ENCODE assay signal across 13 cellular contexts in the genomic region with DNA sequence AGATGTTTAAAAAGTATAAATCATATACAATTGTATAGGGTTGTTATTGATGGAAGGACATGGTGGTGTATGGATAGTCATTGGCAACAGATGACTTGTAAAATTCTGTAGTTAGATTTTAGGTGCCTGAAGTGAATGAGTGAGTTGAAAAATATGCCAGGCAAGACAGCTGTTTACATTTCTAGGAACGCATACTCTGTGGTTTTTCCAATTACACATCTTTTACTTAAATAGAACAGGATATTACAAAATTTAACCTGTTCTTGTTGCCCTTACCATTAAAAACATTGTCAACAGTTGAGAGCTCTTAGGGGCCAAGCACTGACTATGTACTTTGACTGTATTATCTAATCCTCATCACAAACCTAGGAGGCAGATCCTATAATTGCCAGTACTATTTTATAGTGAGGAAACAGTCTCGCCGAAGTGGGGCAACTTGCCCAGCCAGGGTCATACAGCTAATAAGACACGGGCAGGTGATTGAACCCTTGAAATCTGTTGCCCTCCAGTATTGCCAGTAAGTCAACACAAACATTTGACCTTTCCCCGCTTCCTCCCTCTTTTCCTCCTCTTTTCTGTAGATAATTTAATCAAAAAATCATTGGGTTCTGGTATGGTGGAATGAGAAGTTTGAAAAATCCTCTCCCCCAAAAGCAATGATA.
DNase-seq lines count a peak whose midpoint lies in the region; ATAC-seq and TF ChIP-seq lines count a peak whose summit lies in the region.
"Had no signal": no experiment of that assay in that cellular context is flagged by ENCODE, and none has a peak within 500 bp of the region (broad histone marks: within the 10 kb centered on the region; RNA-seq: fewer than 3 reads in every experiment).

No MANE protein-coding gene starts in this region.

- no peak for ATAC-seq in HG02571 (IDR thresholded peaks at IDR 0.05; ENCODE audit: unreplicated experiment)
- ATAC-seq in HG03108 (IDR thresholded peaks at IDR 0.05; ENCODE audit: unreplicated experiment), result no peak
- ATAC-seq: body of pancreas had no signal

- DNase-seq in AG20443 (ENCODE audit: low spot score) (peak; percentile 16), H4 (ENCODE audit: low spot score) (peak; percentile 53), SJSA1 (ENCODE audit: low read depth in 1 of 2, low spot score in 2 of 2) (peak; percentile 20 to 55), fibroblast of the aortic adventitia (ENCODE audit: low read depth) (peak; percentile 31), activated gamma-delta T cell (lab: John Stamatoyannopoulos, UW) (no peak), ACHN (no peak)
- DNase-seq: body of pancreas; DMS153; NCI-H69; posterior cingulate gyrus; stimulated activated CD4-positive, alpha-beta T cell treated with anti-CD3 and anti-CD28 coated beads, Interleukin-4, amount 100 ng/mL, for 4 hours had no signal

- in situ Hi-C loops in ACHN (cut with HindIII; ENCODE audit: low pct_ligation_motif_present, low pct_unique_long_range_greater_than_20kb, low sequenced_read_pairs), result no loop called here

- H3K27me3 ChIP-seq in SJSA1 (replicated peaks), result no peaks in the 10 kb centered on the region
- H3K27me3 ChIP-seq: body of pancreas had no signal

- H3K4me1 ChIP-seq in SJSA1 (replicated peaks), result peaks cover 29% of the 10 kb centered on the region
- H3K4me1 ChIP-seq: body of pancreas had no signal

- H3K4me3 ChIP-seq in SJSA1 (no peak overlapping the region), fibroblast of the aortic adventitia (ENCODE audit: low read depth, low read length) (no peak overlapping the region)
- H3K4me3 ChIP-seq: body of pancreas had no signal

- no peaks in the 10 kb centered on the region for H3K9me3 ChIP-seq in SJSA1 (replicated peaks)
- H3K9me3 ChIP-seq: body of pancreas had no signal

- H3K27ac ChIP-seq in SJSA1, result no peak overlapping the region
- H3K27ac ChIP-seq: body of pancreas had no signal

- no peaks in the 10 kb centered on the region for H3K36me3 ChIP-seq in SJSA1

- TF ChIP-seq CTCF in fibroblast of the aortic adventitia (IDR thresholded peaks at IDR 0.05; ENCODE audit: insufficient read depth, low read length), result no peak

Comparison
In these comparisons a context has a peak if more than half of its experiments do, and no peak if none do; other contexts are left out.
1. DNase-seq: peak in AG20443 (single experiment), H4 (single experiment), SJSA1 (2 of 2) and fibroblast of the aortic adventitia (single experiment); none in activated gamma-delta T cell (single experiment) and ACHN (single experiment).